In the genomic region with DNA sequence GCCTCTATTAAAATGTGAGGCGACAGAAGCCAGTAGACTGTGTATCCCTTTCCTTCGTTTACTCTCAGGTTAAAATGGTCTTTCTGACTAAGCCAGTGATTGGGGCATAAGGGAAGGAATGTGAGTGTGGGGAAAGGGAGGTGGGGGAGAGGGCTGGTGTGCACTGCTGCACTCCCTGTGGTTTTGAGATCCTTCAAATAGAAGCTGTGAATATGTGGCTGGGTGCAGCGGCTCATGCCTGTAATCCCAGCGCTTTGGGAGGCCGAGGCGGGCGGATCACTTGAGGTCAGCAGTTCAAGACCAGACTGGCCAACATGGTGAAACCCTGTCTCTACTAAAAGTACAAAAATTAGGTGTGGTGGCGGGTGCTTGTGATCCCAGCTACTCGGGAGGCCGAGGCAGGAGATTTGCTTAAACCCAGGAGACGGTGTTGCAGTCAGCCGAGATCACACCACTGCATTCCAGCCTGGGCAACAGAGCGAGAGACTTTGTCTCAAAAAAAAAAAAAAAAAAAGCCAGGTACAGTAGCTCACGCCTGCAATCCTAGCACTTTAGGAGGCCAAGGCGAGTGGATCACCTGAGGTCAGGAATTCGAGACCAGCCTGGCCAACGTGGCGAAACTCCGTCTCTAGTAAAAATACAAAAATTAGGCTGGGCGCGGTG, we compare ENCODE assay signal across 7 cellular contexts.
DNase-seq lines count a peak whose midpoint lies in the region; ATAC-seq, FAIRE-seq and TF ChIP-seq lines count a peak whose summit lies in the region.
"Not testable (repeated sequence)": the region's sequence is repeated elsewhere in the genome, so short reads cannot be mapped to it uniquely, and the experiment has no call there.

No MANE protein-coding gene starts in this region.

- TF ChIP-seq POLR2A in esophagus squamous epithelium (IDR thresholded peaks at IDR 0.05), result not testable (repeated sequence)

- H2AK5ac ChIP-seq in neuronal stem cell (ENCODE audit: low read depth, low read length), result not testable (repeated sequence)

- not testable (repeated sequence) for H3K4ac ChIP-seq in neuronal stem cell (ENCODE audit: low read length)

- TF ChIP-seq CTCF in HEK293 (tag by site-specific recombination; IDR thresholded peaks at IDR 0.05); esophagus squamous epithelium (IDR thresholded peaks at IDR 0.05): not testable (repeated sequence)

- not testable (repeated sequence) for H2BK5ac ChIP-seq in neuronal stem cell (ENCODE audit: low read length)

- H3K36me3 Mint-ChIP-seq in activated T-helper 2 cell treated with anti-CD3 and anti-CD28 coated beads, Interferon-gamma antibody, Interleukin-2, Interleukin-4, amounts not matched to agents 10 μg/mL and 5 μg/mL and 100 μg/mL, durations not matched to agents 14 hours and 24 hours and 36 hours (ENCODE audit: low read depth); stimulated activated memory B cell treated with anti-CD40 and anti-IgM and Interleukin-4, amounts not matched to agents 10 μg/mL and 1 μg/mL and 100 μg/mL, for 72 hours: not testable (repeated sequence)

- H3K27ac ChIP-seq in HEK293 (ENCODE audit: extremely low read depth, low read depth, low read length); neuronal stem cell (replicated peaks; ENCODE audit: low read length): not testable (repeated sequence)
- peak overlapping the region in 3 of 4 donors; percentile 88 to 95 (median 89) for H3K27ac ChIP-seq in esophagus squamous epithelium

- H3K36me3 ChIP-seq in HEK293 (ENCODE audit: control insufficient read depth in 2 of 2, insufficient read depth in 1 of 2, low read length in 2 of 2); esophagus squamous epithelium; neuronal stem cell (replicated peaks in 1 of 2; ENCODE audit: control insufficient read depth in 2 of 2, insufficient read depth in 2 of 2, low read length in 2 of 2): not testable (repeated sequence)

- H3K4me1 ChIP-seq in HEK293 (ENCODE audit: control insufficient read depth, insufficient read depth, low read length); neuronal stem cell (ENCODE audit: control insufficient read depth in 2 of 2, insufficient read depth in 1 of 2, low read depth in 1 of 2, low read length in 2 of 2): not testable (repeated sequence)
- H3K4me1 ChIP-seq in esophagus squamous epithelium, result peaks cover 0 to 31% (median 16%) of the 10 kb centered on the region in 3 donors

- not testable (repeated sequence) for H3K4me2 ChIP-seq in neuronal stem cell (ENCODE audit: insufficient read depth, low read length, poor library complexity, severe bottlenecking)

- not testable (repeated sequence) for H3K4me3 ChIP-seq in HEK293 (ENCODE audit: low read depth, low read length); esophagus squamous epithelium; neuronal stem cell (ENCODE audit: low read length in 2 of 2)

- H3K4me3 Mint-ChIP-seq in activated T-helper 2 cell treated with anti-CD3 and anti-CD28 coated beads, Interferon-gamma antibody, Interleukin-2, Interleukin-4, amounts not matched to agents 10 μg/mL and 5 μg/mL and 100 μg/mL, durations not matched to agents 14 hours and 24 hours and 36 hours (ENCODE audit: low read depth); stimulated activated memory B cell treated with anti-CD40 and anti-IgM and Interleukin-4, amounts not matched to agents 10 μg/mL and 1 μg/mL and 100 μg/mL, for 72 hours: not testable (repeated sequence)

- H3K79me1 ChIP-seq in neuronal stem cell (ENCODE audit: low read depth, low read length), result not testable (repeated sequence)

- not testable (repeated sequence) for H2BK15ac ChIP-seq in neuronal stem cell (ENCODE audit: low read length)

- H3K27ac Mint-ChIP-seq in activated T-helper 2 cell treated with anti-CD3 and anti-CD28 coated beads, Interferon-gamma antibody, Interleukin-2, Interleukin-4, amounts not matched to agents 10 μg/mL and 5 μg/mL and 100 μg/mL, durations not matched to agents 14 hours and 24 hours and 36 hours, result peak overlapping the region; percentile 99
- peak overlapping the region; percentile 98 for H3K27ac Mint-ChIP-seq in stimulated activated memory B cell treated with anti-CD40 and anti-IgM and Interleukin-4, amounts not matched to agents 10 μg/mL and 1 μg/mL and 100 μg/mL, for 72 hours

- ATAC-seq in left lobe of liver; stimulated activated memory B cell treated with anti-CD40 and anti-IgM and Interleukin-4, amounts not matched to agents 10 μg/mL and 1 μg/mL and 100 μg/mL, for 72 hours: not testable (repeated sequence)

- not testable (repeated sequence) for H2BK12ac ChIP-seq in neuronal stem cell (ENCODE audit: low read length)

- H3K4me1 Mint-ChIP-seq in activated T-helper 2 cell treated with anti-CD3 and anti-CD28 coated beads, Interferon-gamma antibody, Interleukin-2, Interleukin-4, amounts not matched to agents 10 μg/mL and 5 μg/mL and 100 μg/mL, durations not matched to agents 14 hours and 24 hours and 36 hours (ENCODE audit: low read depth), result peaks cover 60% of the 10 kb centered on the region
- H3K4me1 Mint-ChIP-seq in stimulated activated memory B cell treated with anti-CD40 and anti-IgM and Interleukin-4, amounts not matched to agents 10 μg/mL and 1 μg/mL and 100 μg/mL, for 72 hours, result peaks cover 77% of the 10 kb centered on the region

- POLR2A ChIA-PET in HEK293 (lab: Yijun Ruan, JAX), result interaction anchor here (1.9 kb wide), 1 partner anchor 38 kb away, joined by 4 read pairs; no protein-coding TSS in a partner anchor

- H3K9me3 ChIP-seq in HEK293 (ENCODE audit: control insufficient read depth, insufficient read depth, low read depth, low read length); esophagus squamous epithelium; neuronal stem cell (replicated peaks in 1 of 2; ENCODE audit: control insufficient read depth in 2 of 2, insufficient read depth in 1 of 2, low read depth in 1 of 2, low read length in 2 of 2): not testable (repeated sequence)

- peak; percentile 72 for FAIRE-seq in RCC 7860 (lab: Jason Lieb, UNC)

- not testable (repeated sequence) for H3K27me3 ChIP-seq in esophagus squamous epithelium; neuronal stem cell (ENCODE audit: control insufficient read depth in 3 of 3, insufficient read depth in 3 of 3, low read depth in 1 of 3, low read length in 3 of 3)

- peak overlapping the region; percentile 25 for H2AFZ ChIP-seq in neuronal stem cell (ENCODE audit: low read length)

- not testable (repeated sequence) for H3K27me3 Mint-ChIP-seq in activated T-helper 2 cell treated with anti-CD3 and anti-CD28 coated beads, Interferon-gamma antibody, Interleukin-2, Interleukin-4, amounts not matched to agents 10 μg/mL and 5 μg/mL and 100 μg/mL, durations not matched to agents 14 hours and 24 hours and 36 hours (ENCODE audit: low read depth); stimulated activated memory B cell treated with anti-CD40 and anti-IgM and Interleukin-4, amounts not matched to agents 10 μg/mL and 1 μg/mL and 100 μg/mL, for 72 hours

- H3K9ac ChIP-seq in neuronal stem cell (ENCODE audit: low read depth, low read length, poor library complexity), result not testable (repeated sequence)

- H3K9me3 Mint-ChIP-seq in activated T-helper 2 cell treated with anti-CD3 and anti-CD28 coated beads, Interferon-gamma antibody, Interleukin-2, Interleukin-4, amounts not matched to agents 10 μg/mL and 5 μg/mL and 100 μg/mL, durations not matched to agents 14 hours and 24 hours and 36 hours; stimulated activated memory B cell treated with anti-CD40 and anti-IgM and Interleukin-4, amounts not matched to agents 10 μg/mL and 1 μg/mL and 100 μg/mL, for 72 hours: not testable (repeated sequence)

- H3K14ac ChIP-seq in neuronal stem cell (ENCODE audit: low read length), result not testable (repeated sequence)

- H4K8ac ChIP-seq in neuronal stem cell (ENCODE audit: low read depth, low read length), result not testable (repeated sequence)

- intact Hi-C loops in activated T-helper 2 cell treated with anti-CD3 and anti-CD28 coated beads, Interferon-gamma antibody, Interleukin-2, Interleukin-4, amounts not matched to agents 10 μg/mL and 5 μg/mL and 100 μg/mL, durations not matched to agents 14 hours and 24 hours and 36 hours (cut with micrococcal nuclease), result loop anchor here (2.0 kb wide), 1 partner anchor 69 kb away; no protein-coding TSS in a partner anchor
- intact Hi-C loops in esophagus squamous epithelium (cut with DNase I), result not testable (repeated sequence)

- WGBS in esophagus squamous epithelium, 2 donors, result 90 to 91% methylated on average over 14 to 21 of the region's 21 CpGs
- no CpG with 5 or more reads among the region's 21 CpGs for WGBS in neuronal stem cell (ENCODE audit: extremely low coverage in 2 of 2, insufficient read length in 2 of 2, insufficient replicate concordance in 1 of 2), 2 donors

- not testable (repeated sequence) for H3K18ac ChIP-seq in neuronal stem cell (ENCODE audit: low read length)

- H3K23ac ChIP-seq in neuronal stem cell (ENCODE audit: low read depth, low read length, poor library complexity), result not testable (repeated sequence)

- not testable (repeated sequence) for H4K91ac ChIP-seq in neuronal stem cell (ENCODE audit: low read depth, low read length, poor library complexity)

- DNase-seq in RCC 7860 (ENCODE audit: low spot score), result peak; percentile 72
- not testable (repeated sequence) for DNase-seq in activated T-helper 2 cell treated with anti-CD3 and anti-CD28 coated beads, Interferon-gamma antibody, Interleukin-2, Interleukin-4, amounts not matched to agents 10 μg/mL and 5 μg/mL and 100 μg/mL, durations not matched to agents 14 hours and 24 hours and 36 hours (ENCODE audit: low spot score); esophagus squamous epithelium (lab: John Stamatoyannopoulos, UW); neuronal stem cell (ENCODE audit: low spot score)
- peak; percentile 42 for DNase-seq in left lobe of liver (ENCODE audit: low spot score)

- H2BK120ac ChIP-seq in neuronal stem cell (ENCODE audit: low read depth, low read length), result not testable (repeated sequence)

- CTCF ChIA-PET in HEK293 (lab: Yijun Ruan, JAX), result interaction anchor here (0.6 to 1.4 kb wide), 4 partner anchors 30 to 550 kb away, joined by 3 to 5 read pairs (median 4); no protein-coding TSS in a partner anchor

TF ChIP-seq in HEK293, 187 proteins besides CTCF, POLR2A, EP300 and RAD21:
- TF ChIP-seq ZNF548 (tag by site-specific recombination; IDR thresholded peaks at IDR 0.05), result 0 out of 2 replicates have a peak, but pooled peaks have one; percentile 11
TF ChIP-seq in HEK293: peak in this region for 1; not testable (repeated sequence) for 186.
